ENCODE assay signal across 24 cellular contexts in the genomic region with DNA sequence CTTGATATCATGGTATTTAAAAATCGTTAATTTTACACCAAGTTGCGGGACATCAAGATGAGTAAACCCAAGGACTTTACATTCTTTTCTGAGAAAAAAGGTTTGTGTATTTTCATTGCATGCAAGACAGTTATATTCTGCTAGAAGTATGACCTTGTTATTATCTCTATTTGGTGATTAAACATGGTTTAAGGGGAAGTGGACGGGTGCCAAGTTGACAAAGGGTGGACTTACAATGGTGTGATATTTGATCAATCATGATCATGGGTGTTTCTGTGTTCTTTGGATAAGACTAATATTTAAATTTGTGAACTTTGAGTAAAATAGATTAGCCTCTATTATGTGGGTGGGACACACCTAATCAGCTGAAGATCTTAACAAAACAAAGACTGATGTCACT.
"Had no signal": no experiment of that assay in that cellular context is flagged by ENCODE, and none has a peak within 500 bp of the region (broad histone marks: within the 10 kb centered on the region; RNA-seq: fewer than 3 reads in every experiment).

No MANE protein-coding gene starts in this region.

- H3K4me1 Mint-ChIP-seq: naive thymus-derived CD4-positive, alpha-beta T cell; neural progenitor cell; stimulated activated memory B cell treated with anti-CD40 and anti-IgM and Interleukin-4, amounts not matched to agents 10 μg/mL and 1 μg/mL and 100 μg/mL, for 72 hours; WTC11 had no signal

- DNase-seq: activated CD4-positive, alpha-beta T cell treated with anti-CD3 and anti-CD28 coated beads, Interleukin-2, amount 50 U/mL, for 4 hours; activated CD8-positive, alpha-beta memory T cell treated with anti-CD3 and anti-CD28 coated beads for 24 hours; activated CD8-positive, alpha-beta memory T cell treated with anti-CD3 and anti-CD28 coated beads, Interleukin-2, amount 50 U/mL, for 4 hours; activated naive CD4-positive, alpha-beta T cell; activated T-cell treated with anti-CD3 and anti-CD28 coated beads, Interleukin-2, amount 50 U/mL, for 24 hours; brain microvascular endothelial cell; caudate nucleus; effector CD4-positive, alpha-beta T cell; foreskin fibroblast; heart right ventricle; lower lobe of right lung; naive thymus-derived CD4-positive, alpha-beta T cell; posterior cingulate gyrus; right lobe of liver; stimulated activated CD4-positive, alpha-beta T cell treated with anti-CD3 and anti-CD28 coated beads, Interleukin-2, amount 100 ng/mL, for 24 hours; testis had no signal

- H3K4me3 Mint-ChIP-seq: activated naive CD8-positive, alpha-beta T cell; activated T-cell treated with anti-CD3 and anti-CD28 coated beads, Interleukin-2, amount 50 U/mL, for 24 hours; dendritic cell treated with granulocyte-macrophage colony-stimulating factor and Interleukin-4, amounts not matched to agents 40 ng/mL and 50 ng/mL, for 4 days; naive thymus-derived CD4-positive, alpha-beta T cell; neural progenitor cell; stimulated activated memory B cell treated with anti-CD40 and anti-IgM and Interleukin-4, amounts not matched to agents 10 μg/mL and 1 μg/mL and 100 μg/mL, for 72 hours; type B pancreatic cell; WTC11 had no signal

- H3K27me3 Mint-ChIP-seq: activated naive CD8-positive, alpha-beta T cell; activated T-cell treated with anti-CD3 and anti-CD28 coated beads, Interleukin-2, amount 50 U/mL, for 24 hours; dendritic cell treated with granulocyte-macrophage colony-stimulating factor and Interleukin-4, amounts not matched to agents 40 ng/mL and 50 ng/mL, for 4 days; naive thymus-derived CD4-positive, alpha-beta T cell; stimulated activated memory B cell treated with anti-CD40 and anti-IgM and Interleukin-4, amounts not matched to agents 10 μg/mL and 1 μg/mL and 100 μg/mL, for 72 hours had no signal

- H3K36me3 Mint-ChIP-seq: activated naive CD8-positive, alpha-beta T cell; naive thymus-derived CD4-positive, alpha-beta T cell; neural progenitor cell; stimulated activated memory B cell treated with anti-CD40 and anti-IgM and Interleukin-4, amounts not matched to agents 10 μg/mL and 1 μg/mL and 100 μg/mL, for 72 hours; type B pancreatic cell; WTC11 had no signal

- H3K27ac Mint-ChIP-seq: activated naive CD8-positive, alpha-beta T cell; activated T-cell treated with anti-CD3 and anti-CD28 coated beads, Interleukin-2, amount 50 U/mL, for 24 hours; activated T-helper 2 cell treated with anti-CD3 and anti-CD28 coated beads, Interferon-gamma antibody, Interleukin-2, Interleukin-4, amounts not matched to agents 10 μg/mL and 5 μg/mL and 100 μg/mL, durations not matched to agents 14 hours and 24 hours and 36 hours; dendritic cell treated with granulocyte-macrophage colony-stimulating factor and Interleukin-4, amounts not matched to agents 40 ng/mL and 50 ng/mL, for 4 days; naive thymus-derived CD4-positive, alpha-beta T cell; neural progenitor cell; stimulated activated memory B cell treated with anti-CD40 and anti-IgM and Interleukin-4, amounts not matched to agents 10 μg/mL and 1 μg/mL and 100 μg/mL, for 72 hours; type B pancreatic cell; WTC11 had no signal

- ATAC-seq: heart right ventricle; left lobe of liver; lower lobe of right lung; naive thymus-derived CD4-positive, alpha-beta T cell; right lobe of liver; stimulated activated memory B cell treated with anti-CD40 and anti-IgM and Interleukin-4, amounts not matched to agents 10 μg/mL and 1 μg/mL and 100 μg/mL, for 72 hours; WTC11 had no signal

- H3K9me3 Mint-ChIP-seq: neural progenitor cell, WTC11 had no signal
